Comparison of ENCODE assay signal across 26 cellular contexts in genomic region chr10:34488476-34489130, GRCh38.
DNase-seq lines count a peak whose midpoint lies in the region; ATAC-seq, FAIRE-seq and TF ChIP-seq lines count a peak whose summit lies in the region.
"Had no signal": no experiment of that assay in that cellular context is flagged by ENCODE, and none has a peak within 500 bp of the region (broad histone marks: within the 10 kb centered on the region; RNA-seq: fewer than 3 reads in every experiment).

No MANE protein-coding gene starts in this region.

- H3K9ac ChIP-seq in HepG2 (ENCODE audit: insufficient read depth, low read depth, low read length): no peak overlapping the region
- H3K9ac ChIP-seq: BLaER1 treated with 17β-estradiol and CSF1 and Interleukin-3, amounts not matched to agents 10 nM and 100 nM had no signal

- no peaks in the 10 kb centered on the region for H3K79me2 ChIP-seq in HepG2 (ENCODE audit: insufficient read depth, low read length)

- BruUV-seq in HepG2 (replicated peaks; lab: Mats Ljungman, UMichigan): no TSS peak

- TF ChIP-seq POLR2A in HepG2 (IDR thresholded peaks at IDR 0.05; ENCODE audit: insufficient read depth in 1 of 2, low read depth in 2 of 2, low read length in 2 of 2): no peak

- peak; percentile 52 for FAIRE-seq in HTR-8/SVneo (lab: Jason Lieb, UNC)
- no peak for FAIRE-seq in HepG2 (lab: Jason Lieb, UNC)
- FAIRE-seq: A549, GM12878, GM12892, GM18507 had no signal

- H3K36me3 ChIP-seq in HepG2 (replicated peaks in 1 of 2; ENCODE audit: control insufficient read depth in 1 of 2, insufficient read depth in 2 of 2, low read length in 2 of 2): 0 out of 5 replicates have a peak, but pooled peaks cover 1 to 2% of the 10 kb centered on the region in 2 experiments

- TF ChIP-seq EP300 in HepG2 (IDR thresholded peaks at IDR 0.05; ENCODE audit: low read depth in 2 of 2, low read length in 2 of 2): no peak
- no peak for TF ChIP-seq EP300 in HepG2 (CRISPR knock-in tag; IDR thresholded peaks at IDR 0.05; ENCODE audit: borderline replicate concordance)

- H3K4me3 Mint-ChIP-seq in T-helper 17 cell: no peak overlapping the region
- H3K4me3 Mint-ChIP-seq: B cell; CD4-positive, alpha-beta T cell; CD8-positive, alpha-beta T cell had no signal

- no peak for TF ChIP-seq CTCF in HepG2 (CRISPR knock-in tag; IDR thresholded peaks at IDR 0.05)

- H3K27ac Mint-ChIP-seq in T-helper 17 cell: no peak overlapping the region
- H3K27ac Mint-ChIP-seq: B cell; CD4-positive, alpha-beta T cell; CD8-positive, alpha-beta T cell had no signal

- peaks cover 10% of the 10 kb centered on the region for H3K27me3 Mint-ChIP-seq in T-helper 17 cell
- H3K27me3 Mint-ChIP-seq: B cell; CD4-positive, alpha-beta T cell had no signal

- intact Hi-C loops in HepG2 (cut with micrococcal nuclease; ENCODE audit: unreplicated experiment) (no loop called here), sciatic nerve (cut with DNase I) (no loop called here)

- no peaks in the 10 kb centered on the region for H3K27me3 ChIP-seq in HepG2 (ENCODE audit: control insufficient read depth in 1 of 2, insufficient read depth in 2 of 2, low read length in 2 of 2)
- H3K27me3 ChIP-seq: BLaER1 treated with 17β-estradiol and CSF1 and Interleukin-3, amounts not matched to agents 10 nM and 100 nM had no signal

- no peak for TF ChIP-seq RAD21 in HepG2 (CRISPR knock-in tag; IDR thresholded peaks at IDR 0.05)

- ATAC-seq in esophagus mucosa (peak; percentile 6), HepG2 (no peak), sciatic nerve (peak; percentile 19), T-helper 17 cell (no peak), GM19467 (IDR thresholded peaks at IDR 0.05; ENCODE audit: unreplicated experiment) (no peak)
- ATAC-seq: A549; CD8-positive, alpha-beta T cell; GM12878 had no signal

- no peaks in the 10 kb centered on the region for H3K36me3 Mint-ChIP-seq in T-helper 17 cell (ENCODE audit: low read depth)
- H3K36me3 Mint-ChIP-seq: CD8-positive, alpha-beta T cell had no signal

- H3K4me2 ChIP-seq in HepG2 (ENCODE audit: low read depth, low read length): no peak overlapping the region
- H3K4me2 ChIP-seq: BLaER1 treated with 17β-estradiol and CSF1 and Interleukin-3, amounts not matched to agents 10 nM and 100 nM had no signal

- no peaks in the 10 kb centered on the region for H4K20me1 ChIP-seq in HepG2 (ENCODE audit: insufficient read depth, low read length)
- H4K20me1 ChIP-seq: BLaER1 treated with 17β-estradiol and CSF1 and Interleukin-3, amounts not matched to agents 10 nM and 100 nM had no signal

- CTCF ChIA-PET in HepG2 (lab: Yijun Ruan, JAX; ENCODE audit: low intra/inter-chr PET ratio, low total read pairs): no interaction called here

- no peaks in the 10 kb centered on the region for H3K4me1 ChIP-seq in HepG2 (ENCODE audit: insufficient read depth, low read length)

- no peak overlapping the region for H3K4me3 ChIP-seq in HepG2 (replicated peaks in 1 of 3; ENCODE audit: insufficient read depth in 1 of 3, low read depth in 2 of 3, low read length in 3 of 3)
- H3K4me3 ChIP-seq: A549; BLaER1 treated with 17β-estradiol and CSF1 and Interleukin-3, amounts not matched to agents 10 nM and 100 nM; GM12878 had no signal

- H3K9me3 ChIP-seq in HepG2 (ENCODE audit: low read length) (no peaks in the 10 kb centered on the region), T-helper 17 cell (ENCODE audit: control insufficient read depth, low read length, poor library complexity, severe bottlenecking) (no peaks in the 10 kb centered on the region)
- H3K9me3 ChIP-seq: A549; BLaER1 treated with 17β-estradiol and CSF1 and Interleukin-3, amounts not matched to agents 10 nM and 100 nM; Caco-2 had no signal

- DNase-seq in HTR-8/SVneo (ENCODE audit: insufficient read length, low spot score) (no peak), HepG2 (ENCODE audit: low spot score) (no peak), sciatic nerve (ENCODE audit: low spot score) (no peak), DMS153 treated with DMSO at 0.1 percent for 48 hours (lab: John Stamatoyannopoulos, UW; ENCODE audit: unreplicated experiment) (no peak), T-helper 17 cell (no peak), NCI-H524 treated with DMSO at 0.1 percent for 48 hours (lab: John Stamatoyannopoulos, UW) (no peak)
- DNase-seq: AML-193; Caco-2; Calu3; CD4-positive, alpha-beta T cell; CD8-positive, alpha-beta T cell; DMS53; DMS79; DND-41; EL; GDM1 had no signal

- POLR2A ChIA-PET in HepG2 (lab: Yijun Ruan, JAX): no interaction called here

- H3K27ac ChIP-seq in HepG2 (ENCODE audit: extremely low read length, insufficient read depth, low read length): no peak overlapping the region
- H3K27ac ChIP-seq: 22Rv1; BLaER1 treated with 17β-estradiol and CSF1 and Interleukin-3, amounts not matched to agents 10 nM and 100 nM; C4-2B had no signal

- no peak overlapping the region for H2AFZ ChIP-seq in HepG2 (ENCODE audit: low read length)

- no peaks in the 10 kb centered on the region for H3K4me1 Mint-ChIP-seq in T-helper 17 cell
- H3K4me1 Mint-ChIP-seq: B cell had no signal

- WGBS in HepG2 (ENCODE audit: low lambda C conversion rate): 96% methylated on average over 22 of the region's 22 CpGs

- in situ Hi-C loops in HepG2 (cut with HindIII; ENCODE audit: extremely low pct_ligation_motif_present, low pct_unique_long_range_greater_than_20kb): no loop called here

TF ChIP-seq in HepG2, 621 proteins besides CTCF, POLR2A, EP300 and RAD21:
- TF ChIP-seq AGO2 (optimal IDR thresholded peaks at IDR 0.05; ENCODE audit: low read depth, low read length): peak; percentile 22
- no peak for TF ChIP-seq ZFP91 (CRISPR knock-in tag; IDR thresholded peaks at IDR 0.05; ENCODE audit: borderline replicate concordance)
TF ChIP-seq in HepG2: peak in this region for 1.

Comparison
In these comparisons a context has a peak if more than half of its experiments do, and no peak if none do; other contexts are left out.
1. ATAC-seq: peak in esophagus mucosa (single experiment) and sciatic nerve (single experiment); none in HepG2 (single experiment), T-helper 17 cell (single experiment) and GM19467 (single experiment).